Comparison of ENCODE assay signal across 15 cellular contexts in the genomic region with DNA sequence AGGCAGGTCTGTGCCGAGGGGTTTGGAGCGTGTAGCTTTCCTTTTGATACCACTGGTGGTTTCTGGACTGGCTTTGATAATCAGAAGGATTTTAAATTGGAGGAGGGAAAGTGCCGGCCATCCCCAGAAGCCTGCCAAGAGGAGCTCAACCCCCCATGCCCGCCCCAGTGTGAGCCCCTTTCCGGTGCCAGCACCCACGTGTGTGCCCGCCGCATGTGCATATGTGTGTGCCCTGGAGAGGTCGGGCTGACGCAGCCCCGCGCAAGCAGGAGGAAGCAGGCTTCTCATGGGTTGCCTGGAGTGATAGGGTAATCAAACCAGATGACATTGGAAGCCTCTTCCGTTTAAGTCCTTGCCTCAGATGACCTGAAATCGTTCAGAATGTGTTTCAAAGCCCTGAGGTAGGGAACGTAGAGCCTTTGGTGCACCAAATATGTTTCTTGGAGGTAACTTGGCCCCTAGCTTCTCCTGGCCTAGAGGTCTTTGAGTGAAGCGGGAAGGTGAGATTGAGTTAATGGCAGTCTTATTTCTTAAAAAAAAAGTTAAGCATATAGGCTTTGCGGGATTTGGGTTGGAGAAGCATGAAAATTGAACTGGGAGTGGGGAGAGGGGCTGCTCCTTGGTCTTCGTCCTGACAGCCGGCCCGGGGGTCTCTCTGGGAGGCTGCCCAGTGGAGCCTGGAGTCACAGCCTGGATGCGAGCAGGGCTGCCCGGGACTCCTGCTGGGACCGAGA. TPM values are rescaled to one million over a fixed set of nuclear protein-coding genes. Genes with fewer than 3 reads are reported as not detected.
"Had no signal": no experiment of that assay in that cellular context is flagged by ENCODE, and none has a peak within 500 bp of the region (broad histone marks: within the 10 kb centered on the region; RNA-seq: fewer than 3 reads in every experiment).

No MANE protein-coding gene starts in this region.

- H3K27me3 Mint-ChIP-seq: activated naive CD8-positive, alpha-beta T cell treated with anti-CD3 and anti-CD28 coated beads, Interleukin-2, amount 10 ng/mL, durations not matched to agents 7 days and 5 days had no signal

- H3K36me3 Mint-ChIP-seq: activated CD4-positive, alpha-beta memory T cell treated with anti-CD3 and anti-CD28 coated beads for 36 hours; activated naive CD8-positive, alpha-beta T cell treated with anti-CD3 and anti-CD28 coated beads, Interleukin-2, amount 10 ng/mL, durations not matched to agents 7 days and 5 days had no signal

- ATAC-seq: left cardiac atrium, T-helper 17 cell had no signal

- H3K4me1 Mint-ChIP-seq: T-helper 17 cell had no signal

- H3K27ac Mint-ChIP-seq: activated CD4-positive, alpha-beta memory T cell treated with anti-CD3 and anti-CD28 coated beads for 36 hours; activated naive CD8-positive, alpha-beta T cell treated with anti-CD3 and anti-CD28 coated beads, Interleukin-2, amount 10 ng/mL, durations not matched to agents 7 days and 5 days; T-helper 17 cell had no signal

- H3K4me3 Mint-ChIP-seq: activated CD4-positive, alpha-beta memory T cell treated with anti-CD3 and anti-CD28 coated beads for 36 hours; activated naive CD8-positive, alpha-beta T cell treated with anti-CD3 and anti-CD28 coated beads, Interleukin-2, amount 10 ng/mL, durations not matched to agents 7 days and 5 days; T-helper 17 cell had no signal

- H3K9me3 Mint-ChIP-seq: activated naive CD8-positive, alpha-beta T cell treated with anti-CD3 and anti-CD28 coated beads, Interleukin-2, amount 10 ng/mL, durations not matched to agents 7 days and 5 days had no signal

- DNase-seq: activated CD4-positive, alpha-beta memory T cell treated with anti-CD3 and anti-CD28 coated beads for 36 hours; activated CD4-positive, alpha-beta T cell treated with anti-CD3 and anti-CD28 coated beads for 48 hours; activated naive CD4-positive, alpha-beta T cell treated with Interleukin-2 at 50 U/mL for 16 hours; activated naive CD8-positive, alpha-beta T cell treated with anti-CD3 and anti-CD28 coated beads, Interleukin-2, amount 10 ng/mL, durations not matched to agents 7 days and 5 days; activated T-cell treated with anti-CD3 and anti-CD28 coated beads, Interleukin-2, amount 50 U/mL, for 48 hours; amygdala; cerebellar nuclear complex; left cardiac atrium; mesenchymal stem cell; retina; stimulated activated CD4-positive, alpha-beta T cell treated with anti-CD3 and anti-CD28 coated beads, Interleukin-4, amount 100 ng/mL, for 1 hour; stimulated activated naive CD4-positive, alpha-beta T cell treated with Interleukin-2 at 50 U/mL for 16 hours; T-helper 17 cell had no signal

RNA-seq across cellular contexts. Expression of gene ARHGEF16, which starts 34.1 kb away (rescaled TPM):
- total RNA-seq: activated naive CD8-positive, alpha-beta T cell treated with anti-CD3 and anti-CD28 coated beads, Interleukin-2, amount 10 ng/mL, durations not matched to agents 7 days and 5 days; frontal cortex; mononuclear cell had no signal
